ENCODE assay signal across 8 cellular contexts in genomic region chr3:134312072-134312872, GRCh38.
DNase-seq lines count a peak whose midpoint lies in the region; ATAC-seq and TF ChIP-seq lines count a peak whose summit lies in the region.

No MANE protein-coding gene starts in this region.

- H3K27ac Mint-ChIP-seq in stimulated activated effector memory CD8-positive, alpha-beta T cell treated with anti-CD3 and anti-CD28 coated beads, Interleukin-12 subunit alpha, Interleukin-12 subunit beta, amount 100 ng/mL, for 72 hours, result no peak overlapping the region

- H3K4me3 Mint-ChIP-seq in stimulated activated effector memory CD8-positive, alpha-beta T cell treated with anti-CD3 and anti-CD28 coated beads, Interleukin-12 subunit alpha, Interleukin-12 subunit beta, amount 100 ng/mL, for 72 hours, result peak overlapping the region; percentile 55

- DNase-seq in GM20000 (ENCODE audit: low spot score) (peak; percentile 55), WERI-Rb-1 (no peak), right atrium auricular region (ENCODE audit: low spot score) (peak; percentile 60), NCI-H510A (lab: John Stamatoyannopoulos, UW) (no peak)
- no peak for DNase-seq in stimulated activated effector memory CD8-positive, alpha-beta T cell treated with anti-CD3 and anti-CD28 coated beads, Interleukin-12 subunit alpha, Interleukin-12 subunit beta, amount 100 ng/mL, for 72 hours (ENCODE audit: low spot score in 2 of 2)

- no peaks in the 10 kb centered on the region for H3K36me3 ChIP-seq in WERI-Rb-1
- H3K36me3 ChIP-seq in right atrium auricular region, result no peaks in the 10 kb centered on the region

- H3K27ac ChIP-seq in WERI-Rb-1 (no peak overlapping the region), right atrium auricular region (peak overlapping the region; percentile 82 to 88)

- ATAC-seq in stimulated activated effector memory CD8-positive, alpha-beta T cell treated with anti-CD3 and anti-CD28 coated beads, Interleukin-12 subunit alpha, Interleukin-12 subunit beta, amount 100 ng/mL, for 72 hours, result peak; percentile 63
- ATAC-seq in activated CD4-positive, CD25-positive, alpha-beta regulatory T cell treated with anti-CD3 and anti-CD28 coated beads, Interleukin-2, amount 50 U/mL, for 24 hours, result no peak
- no peak for ATAC-seq in HG02623 (IDR thresholded peaks at IDR 0.05; ENCODE audit: unreplicated experiment)
- ATAC-seq in HG03565 (IDR thresholded peaks at IDR 0.05; ENCODE audit: unreplicated experiment), result no peak

- no peak overlapping the region for H3K4me3 ChIP-seq in WERI-Rb-1 (ENCODE audit: low read depth, low read length)
- H3K4me3 ChIP-seq in right atrium auricular region, result peak overlapping the region in 1 of 2 donors; percentile 53

- peaks cover 11% of the 10 kb centered on the region for H3K4me1 Mint-ChIP-seq in stimulated activated effector memory CD8-positive, alpha-beta T cell treated with anti-CD3 and anti-CD28 coated beads, Interleukin-12 subunit alpha, Interleukin-12 subunit beta, amount 100 ng/mL, for 72 hours

- peaks cover 0 to 60% of the 10 kb centered on the region in 2 donors for H3K4me1 ChIP-seq in right atrium auricular region

- no peaks in the 10 kb centered on the region for H3K9me3 Mint-ChIP-seq in stimulated activated effector memory CD8-positive, alpha-beta T cell treated with anti-CD3 and anti-CD28 coated beads, Interleukin-12 subunit alpha, Interleukin-12 subunit beta, amount 100 ng/mL, for 72 hours

- TF ChIP-seq CTCF in GM20000 (IDR thresholded peaks at IDR 0.05; ENCODE audit: extremely low read depth, missing control alignments), result no peak
- peak; percentile 30 for TF ChIP-seq CTCF in WERI-Rb-1 (IDR thresholded peaks at IDR 0.05; ENCODE audit: low read depth, low read length)
- no peak for TF ChIP-seq CTCF in right atrium auricular region (IDR thresholded peaks at IDR 0.05)

- H3K27me3 ChIP-seq in WERI-Rb-1 (ENCODE audit: insufficient read depth, low read depth, severe bottlenecking) (no peaks in the 10 kb centered on the region), right atrium auricular region (no peaks in the 10 kb centered on the region)

- H3K9me3 ChIP-seq in WERI-Rb-1 (ENCODE audit: severe bottlenecking), result no peaks in the 10 kb centered on the region
- H3K9me3 ChIP-seq in right atrium auricular region, result no peaks in the 10 kb centered on the region

- no peaks in the 10 kb centered on the region for H3K36me3 Mint-ChIP-seq in stimulated activated effector memory CD8-positive, alpha-beta T cell treated with anti-CD3 and anti-CD28 coated beads, Interleukin-12 subunit alpha, Interleukin-12 subunit beta, amount 100 ng/mL, for 72 hours

Comparison
In these comparisons a context has a peak if more than half of its experiments do, and no peak if none do; other contexts are left out.
1. DNase-seq: peak in GM20000 (single experiment) and right atrium auricular region (single experiment); none in WERI-Rb-1 (single experiment), stimulated activated effector memory CD8-positive, alpha-beta T cell treated with anti-CD3 and anti-CD28 coated beads, Interleukin-12 subunit alpha, Interleukin-12 subunit beta, amount 100 ng/mL, for 72 hours (0 of 2) and NCI-H510A (single experiment).